In genomic region chr12:43930032-43930431, GRCh38 we compare ENCODE assay signal across 33 cellular contexts.
"Had no signal": no experiment of that assay in that cellular context is flagged by ENCODE, and none has a peak within 500 bp of the region (broad histone marks: within the 10 kb centered on the region; RNA-seq: fewer than 3 reads in every experiment).

No MANE protein-coding gene starts in this region.

- H3K4me3 ChIP-seq: adrenal gland, body of pancreas, breast epithelium had no signal

- DNase-seq: activated B cell treated with CpG ODN at 0.5 μM for 24 hours; activated CD4-positive, alpha-beta memory T cell treated with anti-CD3 and anti-CD28 coated beads for 36 hours; activated CD4-positive, alpha-beta T cell treated with anti-CD3 and anti-CD28 coated beads for 4 hours; activated CD4-positive, alpha-beta T cell treated with anti-CD3 and anti-CD28 coated beads, Interleukin-2, amount 10 ng/mL, durations not matched to agents 24 days and 14 days; activated CD4-positive, alpha-beta T cell treated with anti-CD3 and anti-CD28 coated beads, Interleukin-2, amount 50 U/mL, for 1 hour; activated CD4-positive, alpha-beta T cell treated with anti-CD3 and anti-CD28 coated beads, Interleukin-2, amount 50 U/mL, for 4 hours; activated CD4-positive, CD25-positive, alpha-beta regulatory T cell treated with anti-CD3 and anti-CD28 coated beads, Interleukin-2, amount 50 U/mL, for 72 hours; activated CD8-positive, alpha-beta memory T cell treated with anti-CD3 and anti-CD28 coated beads, Interleukin-2, amount 50 U/mL, for 4 hours; activated CD8-positive, alpha-beta T cell treated with anti-CD3 and anti-CD28 coated beads for 36 hours; activated effector memory CD4-positive, alpha-beta T cell treated with anti-CD3 and anti-CD28 coated beads, Interleukin-2, amount 50 U/mL, for 16 hours; activated gamma-delta T cell treated with Interleukin-2 at 50 U/mL for 16 hours; activated naive CD4-positive, alpha-beta T cell; activated naive CD4-positive, alpha-beta T cell treated with anti-CD3 and anti-CD28 coated beads for 36 hours; activated naive CD4-positive, alpha-beta T cell treated with anti-CD3 and anti-CD28 coated beads, Interleukin-2, amount 50 U/mL, for 16 hours; activated naive CD8-positive, alpha-beta T cell treated with anti-CD3 and anti-CD28 coated beads for 36 hours; activated T-cell treated with anti-CD3 and anti-CD28 coated beads for 4 hours; activated T-cell treated with anti-CD3 and anti-CD28 coated beads, Interleukin-2, amount 50 U/mL, for 1 hour; activated T-cell treated with anti-CD3 and anti-CD28 coated beads, Interleukin-2, amount 50 U/mL, for 4 hours; activated T-cell treated with anti-CD3 and anti-CD28 coated beads, Interleukin-2, amount 50 U/mL, for 72 hours; adrenal gland; amniotic stem cell; aorta; body of pancreas; brain microvascular endothelial cell; central memory CD4-positive, alpha-beta T cell; T-cell; T-helper 17 cell had no signal

- H3K27me3 ChIP-seq: adrenal gland, body of pancreas, brain microvascular endothelial cell, breast epithelium had no signal

- H3K9me3 ChIP-seq: adrenal gland, body of pancreas had no signal

- H3K36me3 ChIP-seq: adrenal gland, brain microvascular endothelial cell, breast epithelium had no signal

- ATAC-seq: activated CD8-positive, alpha-beta T cell treated with anti-CD3 and anti-CD28 coated beads for 36 hours; activated naive CD4-positive, alpha-beta T cell treated with anti-CD3 and anti-CD28 coated beads, Interleukin-2, amount 50 U/mL, for 72 hours; activated T-cell treated with anti-CD3 and anti-CD28 coated beads, Interleukin-2, amount 50 U/mL, for 4 hours; activated T-cell treated with anti-CD3 and anti-CD28 coated beads, Interleukin-2, amount 50 U/mL, for 72 hours; activated T-helper 17 cell treated with anti-CD3 and anti-CD28 coated beads, Interleukin-2, amount 50 U/mL, for 72 hours; body of pancreas; T-cell; T-helper 17 cell had no signal

- H3K4me1 ChIP-seq: adrenal gland, body of pancreas, breast epithelium had no signal

- H3K27ac ChIP-seq: adrenal gland, body of pancreas, brain microvascular endothelial cell, breast epithelium, VCaP had no signal

- FAIRE-seq: astrocyte, TTC549 had no signal
